12 cellular contexts compared by ENCODE assay signal in the genomic region with DNA sequence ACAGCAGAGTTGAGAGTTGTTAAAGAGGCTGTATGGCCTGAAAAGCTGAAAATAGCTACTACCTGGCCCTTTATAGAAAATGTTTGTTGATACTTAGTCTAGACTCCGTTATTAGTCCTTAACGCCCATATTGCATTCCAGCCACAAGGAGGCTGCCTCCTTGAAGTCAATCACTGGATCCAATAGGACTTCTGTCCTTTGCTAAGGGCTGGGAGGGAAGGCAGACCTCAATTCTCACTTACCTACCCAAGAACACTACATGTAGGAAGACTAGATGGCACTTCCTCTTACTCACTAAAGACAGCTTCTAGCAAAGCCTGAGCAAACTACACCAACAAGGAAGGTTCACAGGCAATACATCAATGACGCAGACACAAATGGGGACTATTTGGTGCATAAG.
DNase-seq lines count a peak whose midpoint lies in the region; ATAC-seq and TF ChIP-seq lines count a peak whose summit lies in the region.
"Had no signal": no experiment of that assay in that cellular context is flagged by ENCODE, and none has a peak within 500 bp of the region (broad histone marks: within the 10 kb centered on the region; RNA-seq: fewer than 3 reads in every experiment).

No MANE protein-coding gene starts in this region.

- H3K27me3 ChIP-seq in kidney epithelial cell (ENCODE audit: control insufficient read depth, insufficient read depth, low read length): no peaks in the 10 kb centered on the region
- H3K27me3 ChIP-seq: BLaER1, transverse colon had no signal

- in situ Hi-C loops in astrocyte of the spinal cord (cut with HindIII; ENCODE audit: low sequenced_read_pairs): no loop called here

- CTCF ChIA-PET in AG04449 (lab: Yijun Ruan, JAX): interaction anchor here (0.7 to 9.9 kb wide), 64 partner anchors 10 to 395 kb away, joined by 3 to 512 read pairs (median 5); partner anchors contain the start of gene HACD2

- H3K4me3 ChIP-seq in AG04449 (ENCODE audit: low read depth, low read length) (no peak overlapping the region), astrocyte of the spinal cord (ENCODE audit: low read depth, low read length) (no peak overlapping the region), kidney epithelial cell (ENCODE audit: low read depth, low read length) (no peak overlapping the region)
- H3K4me3 ChIP-seq: BLaER1, skin epidermis, transverse colon had no signal

- H3K9me3 Mint-ChIP-seq in HFFc6: no peaks in the 10 kb centered on the region

- H3K27me3 Mint-ChIP-seq in HFFc6 (ENCODE audit: insufficient read depth): peaks cover 11% of the 10 kb centered on the region

- peaks cover 47% of the 10 kb centered on the region for H3K36me3 Mint-ChIP-seq in HFFc6 (ENCODE audit: low read depth)

- ATAC-seq in GM19023 (IDR thresholded peaks at IDR 0.05; ENCODE audit: unreplicated experiment): no peak
- ATAC-seq in GM18498 (IDR thresholded peaks at IDR 0.05; ENCODE audit: unreplicated experiment): no peak

- peak; percentile 34 for TF ChIP-seq CTCF in AG04449 (IDR thresholded peaks at IDR 0.05; ENCODE audit: insufficient read depth, low read length, missing control alignments)
- peak; percentile 66 for TF ChIP-seq CTCF in HFFc6 (IDR thresholded peaks at IDR 0.05)
- peak; percentile 34 for TF ChIP-seq CTCF in astrocyte of the spinal cord (IDR thresholded peaks at IDR 0.05; ENCODE audit: low read depth, low read length)
- TF ChIP-seq CTCF in kidney epithelial cell (IDR thresholded peaks at IDR 0.05; ENCODE audit: insufficient read depth, low read length, poor library complexity, severe bottlenecking): peak; percentile 36

- POLR2A ChIA-PET in AG04449 (lab: Yijun Ruan, JAX): no interaction called here

- peaks cover 63% of the 10 kb centered on the region for H3K4me1 Mint-ChIP-seq in HFFc6 (ENCODE audit: low read depth)

- H3K27ac Mint-ChIP-seq in HFFc6: peak overlapping the region; percentile 56; the same call in 1 of the 2 replicates

- H3K36me3 ChIP-seq in kidney epithelial cell (ENCODE audit: control insufficient read depth, insufficient read depth, low read length): no peaks in the 10 kb centered on the region
- H3K36me3 ChIP-seq: transverse colon had no signal

- no peak overlapping the region; the same call in 1 of the 2 replicates for H3K4me3 Mint-ChIP-seq in HFFc6

- DNase-seq in AG04449 (ENCODE audit: low read depth, low spot score) (no peak), HFFc6 (peak; percentile 34), astrocyte of the spinal cord (ENCODE audit: low read depth, low spot score) (no peak), kidney epithelial cell (ENCODE audit: low read depth) (no peak), activated gamma-delta T cell treated with Interleukin-2 at 50 U/mL for 16 hours (no peak)
- DNase-seq in stimulated activated CD8-positive, alpha-beta memory T cell treated with anti-CD3 and anti-CD28 coated beads, Interleukin-4, amount 100 ng/mL, for 48 hours: no peak
- DNase-seq: T-helper 9 cell had no signal
